11 cellular contexts compared by ENCODE assay signal in genomic region chr1:93876284-93876683, GRCh38. TPM values are rescaled to one million over a fixed set of nuclear protein-coding genes. Genes with fewer than 3 reads are reported as not detected.
DNase-seq lines count a peak whose midpoint lies in the region; ATAC-seq, FAIRE-seq and TF ChIP-seq lines count a peak whose summit lies in the region.
"Had no signal": no experiment of that assay in that cellular context is flagged by ENCODE, and none has a peak within 500 bp of the region (broad histone marks: within the 10 kb centered on the region; RNA-seq: fewer than 3 reads in every experiment).

No MANE protein-coding gene starts in this region.

- peaks cover 4% of the 10 kb centered on the region for H3K9me1 ChIP-seq in K562 (ENCODE audit: control insufficient read depth, insufficient read depth, low read length)

- peak; percentile 6 for FAIRE-seq in K562 (lab: Jason Lieb, UNC)

- H3K79me2 ChIP-seq in DOHH2 (ENCODE audit: control insufficient read depth, low read length), result peaks cover 58% of the 10 kb centered on the region
- H3K79me2 ChIP-seq in Loucy (ENCODE audit: insufficient read depth, low read length), result peaks cover 52% of the 10 kb centered on the region
- H3K79me2 ChIP-seq in K562 (ENCODE audit: control insufficient read depth, insufficient read depth, low read length), result peaks cover 59% of the 10 kb centered on the region

- H3K9me3 ChIP-seq in DOHH2 (ENCODE audit: control insufficient read depth, insufficient read depth, low read length) (no peaks in the 10 kb centered on the region), Loucy (ENCODE audit: insufficient read depth, low read depth, low read length) (no peaks in the 10 kb centered on the region), K562 (replicated peaks; ENCODE audit: control insufficient read depth, insufficient read depth, low read depth, low read length) (no peaks in the 10 kb centered on the region)
- H3K9me3 ChIP-seq: sigmoid colon had no signal

- peak overlapping the region; percentile 76 for H3K4me2 ChIP-seq in DOHH2 (ENCODE audit: low read length)
- H3K4me2 ChIP-seq in Loucy (ENCODE audit: low read depth, low read length, poor library complexity, severe bottlenecking), result peak overlapping the region; percentile 97
- peak overlapping the region; percentile 71 for H3K4me2 ChIP-seq in K562 (ENCODE audit: insufficient read depth, low read length)

- no peaks in the 10 kb centered on the region for H3K27me3 ChIP-seq in DOHH2 (ENCODE audit: control insufficient read depth, low read length)
- no peaks in the 10 kb centered on the region for H3K27me3 ChIP-seq in Loucy (ENCODE audit: insufficient read depth, low read length, poor library complexity, severe bottlenecking)
- H3K27me3 ChIP-seq in K562 (ENCODE audit: control insufficient read depth in 2 of 2, insufficient read depth in 2 of 2, low read length in 2 of 2), result no peaks in the 10 kb centered on the region
- H3K27me3 ChIP-seq: sigmoid colon had no signal

- H3K36me3 Mint-ChIP-seq in neural crest cell (ENCODE audit: low read depth), result peaks cover 10% of the 10 kb centered on the region

- DNase-seq in K562 (ENCODE audit: extremely low read depth in 1 of 4, low spot score in 3 of 4) (peak in 1 of 4 experiments; percentile 11), neural crest cell (ENCODE audit: low read depth, low spot score) (no peak), HuH-7.5 (ENCODE audit: low spot score) (no peak), cortex of kidney (lab: John Stamatoyannopoulos, UW) (no peak)
- no peak for DNase-seq in stimulated activated naive CD4-positive, alpha-beta T cell treated with Interleukin-2 at 50 U/mL for 16 hours (lab: John Stamatoyannopoulos, UW)
- DNase-seq: activated effector memory CD4-positive, alpha-beta T cell treated with anti-CD3 and anti-CD28 coated beads, Interleukin-2, amount 50 U/mL, for 16 hours; effector CD4-positive, alpha-beta T cell; NCI-H2029; sigmoid colon had no signal

- peak overlapping the region; percentile 2 for H3K4me3 Mint-ChIP-seq in neural crest cell

- H3K9me2 ChIP-seq in DOHH2 (replicated peaks; ENCODE audit: control insufficient read depth, low read length) (no peaks in the 10 kb centered on the region), Loucy (replicated peaks; ENCODE audit: low read depth, low read length) (no peaks in the 10 kb centered on the region)

- H3F3A ChIP-seq in DOHH2 (ENCODE audit: control insufficient read depth, insufficient read depth), result peaks cover 6% of the 10 kb centered on the region; the same call in 1 of the 2 replicates
- H3F3A ChIP-seq in Loucy (ENCODE audit: low read depth), result no peaks in the 10 kb centered on the region

- TF ChIP-seq POLR2A in K562 (conservative IDR thresholded peaks at IDR 0.05), result peak; percentile 60; the same call in 1 of the 2 replicates

- H3K27me3 Mint-ChIP-seq in neural crest cell (ENCODE audit: low read depth), result no peaks in the 10 kb centered on the region

- H3K9me3 Mint-ChIP-seq in neural crest cell, result no peaks in the 10 kb centered on the region

- H2AFZ ChIP-seq in Loucy (ENCODE audit: low read length) (no peak overlapping the region), K562 (ENCODE audit: low read depth, low read length) (no peak overlapping the region)

- no peak overlapping the region for H3K27ac Mint-ChIP-seq in neural crest cell (ENCODE audit: unreplicated experiment)

- peaks cover 32% of the 10 kb centered on the region for H3K4me1 Mint-ChIP-seq in neural crest cell

- 14% methylated on average over 3 of the region's 3 CpGs for WGBS in K562 (ENCODE audit: insufficient coverage, low coverage, missing lambda C conversion rate)

- CTCF ChIA-PET in K562 (lab: Yijun Ruan, JAX; ENCODE audit: low intra/inter-chr PET ratio), result no interaction called here

- H4K20me1 ChIP-seq in DOHH2 (ENCODE audit: control insufficient read depth, insufficient read depth, low read depth, low read length), result peaks cover 12% of the 10 kb centered on the region; the same call in 1 of the 2 replicates
- peaks cover 47% of the 10 kb centered on the region for H4K20me1 ChIP-seq in Loucy (ENCODE audit: insufficient read depth, low read length, poor library complexity, severe bottlenecking)
- peaks cover 9% of the 10 kb centered on the region for H4K20me1 ChIP-seq in K562 (replicated peaks; ENCODE audit: control insufficient read depth, insufficient read depth, low read length)

- H3K36me3 ChIP-seq in DOHH2 (ENCODE audit: control insufficient read depth, low read length) (peaks cover 73% of the 10 kb centered on the region), Loucy (ENCODE audit: insufficient read depth, low read length) (peaks cover 50% of the 10 kb centered on the region), K562 (ENCODE audit: control insufficient read depth, insufficient read depth, low read length) (peaks cover 70% of the 10 kb centered on the region)

- H3K4me3 ChIP-seq in DOHH2 (ENCODE audit: low read length) (peak overlapping the region; percentile 47), Loucy (ENCODE audit: low read length, poor library complexity, severe bottlenecking) (peak overlapping the region; percentile 90), K562 (peak overlapping the region; percentile 23)
- H3K4me3 ChIP-seq: sigmoid colon had no signal

- no peak for TF ChIP-seq RAD21 in K562 (CRISPR knock-in tag; conservative IDR thresholded peaks at IDR 0.05 in 1 of 2, IDR thresholded peaks at IDR 0.05 in 1 of 2)

- TF ChIP-seq EP300 in K562 (IDR thresholded peaks at IDR 0.05; ENCODE audit: low read length), result no peak

- POLR2A ChIA-PET in K562 (lab: Yijun Ruan, JAX), result no interaction called here

- BruUV-seq in K562 (replicated peaks; lab: Mats Ljungman, UMichigan), result no TSS peak

- H3K9ac ChIP-seq in Loucy (ENCODE audit: low read depth, low read length, poor library complexity, severe bottlenecking), result peak overlapping the region; percentile 97
- H3K9ac ChIP-seq in K562 (ENCODE audit: insufficient read depth in 1 of 2, low read depth in 2 of 2, low read length in 2 of 2), result peak overlapping the region in 1 of 2 experiments; percentile 39; a peak in 2 of 4 replicates

- H3K27ac ChIP-seq in DOHH2 (ENCODE audit: low read depth, low read length) (no peak overlapping the region), K562 (ENCODE audit: extremely low read depth, low read depth, low read length) (peak overlapping the region; percentile 38; the same call in 1 of the 3 replicates)
- H3K27ac ChIP-seq: sigmoid colon had no signal

- in situ Hi-C loops in K562 (cut with MboI), result no loop called here

- TF ChIP-seq CTCF in DOHH2 (IDR thresholded peaks at IDR 0.05; ENCODE audit: low read depth, low read length, poor library complexity, severe bottlenecking) (no peak), Loucy (conservative IDR thresholded peaks at IDR 0.05; ENCODE audit: low read length) (no peak), K562 (IDR thresholded peaks at IDR 0.05 in 2 of 3, conservative IDR thresholded peaks at IDR 0.05 in 1 of 3; ENCODE audit: insufficient read depth in 2 of 3, low read depth in 1 of 3, low read length in 3 of 3) (no peak), neural crest cell (conservative IDR thresholded peaks at IDR 0.05) (no peak)

- no peak for ATAC-seq in K562

- intact Hi-C loops in K562 (cut with micrococcal nuclease), result no loop called here

- H3K4me1 ChIP-seq in DOHH2 (ENCODE audit: control insufficient read depth, low read length) (peaks cover 31% of the 10 kb centered on the region), Loucy (ENCODE audit: insufficient read depth, low read length, poor library complexity, severe bottlenecking) (peaks cover 24% of the 10 kb centered on the region), K562 (replicated peaks in 1 of 2; ENCODE audit: control insufficient read depth in 2 of 2, insufficient read depth in 2 of 2, low read length in 2 of 2) (peaks cover 7 to 19% of the 10 kb centered on the region in 2 experiments; a peak in 4 of 5 replicates)

TF ChIP-seq in K562, 482 proteins besides CTCF, POLR2A, EP300 and RAD21 (continues in another document):
- TF ChIP-seq TBL1XR1 (IDR thresholded peaks at IDR 0.05; ENCODE audit: low read length in 2 of 2), result no peak

RNA-seq across cellular contexts. Expression of gene DNTTIP2, which starts 2.7 kb away (rescaled TPM):
- total RNA-seq in K562 (2011; cell fraction: chromatin; rRNA removed; ENCODE audit: low replicate concordance), result 50.5 and 141 TPM in 2 replicates
- total RNA-seq in K562 (2011; cell fraction: nucleolus; rRNA removed), result 40.2 and 49.0 TPM in 2 replicates
- 77.8 and 89.5 TPM in 2 replicates for total RNA-seq in K562 (2011; cell fraction: nucleoplasm; rRNA removed)
- total RNA-seq in K562 (2014; rRNA removed) (50.4 and 59.2 TPM in 2 replicates), K562 (2014; rRNA removed; fragmentation: Illumina TruSeq; extraction: Trizol) (106 and 136 TPM in 2 replicates), K562 (2015; rRNA removed; fragmentation: Illumina TruSeq; extraction: Trizol) (87.9 and 97.0 TPM in 2 replicates), K562 (2021) (85.2 and 91.9 TPM in 2 replicates), neural crest cell (65.0 and 67.7 TPM in 2 replicates)
- polyA plus RNA-seq in K562 (2011; rRNA removed) (56.1 and 75.0 TPM in 2 replicates), K562 (2014; fragmentation: Illumina TruSeq; extraction: Trizol) (87.6 and 113 TPM in 2 replicates), K562 (2014; fragmentation: Nextera tagmentation; extraction: Ambion mirVana) (100 to 1,000 TPM; 113 to 138 TPM), K562 (2014; rRNA removed) (59.7 and 75.4 TPM in 2 replicates)
- 3.9 and 5.5 TPM in 2 replicates for polyA plus RNA-seq in K562 (2011; cell fraction: cytosol; rRNA removed)
- 140 and 149 TPM in 2 replicates for polyA plus RNA-seq in K562 (2011; cell fraction: nucleus; rRNA removed)
- polyA plus RNA-seq in K562 (2012), result 46.3 and 75.3 TPM in 2 replicates
- 119 and 126 TPM in 2 replicates for polyA minus RNA-seq in K562 (2011; rRNA and poly(A)+ RNA removed)
- polyA minus RNA-seq in K562 (2011; cell fraction: cytosol; rRNA and poly(A)+ RNA removed), result 15.1 and 17.9 TPM in 2 replicates
- 31.6 and 79.9 TPM in 2 replicates for polyA minus RNA-seq in K562 (2011; cell fraction: nucleus; rRNA and poly(A)+ RNA removed)

RNA-seq across cellular contexts. Expression of gene GCLM, which starts 32.9 kb away (rescaled TPM):
- 21.3 and 58.7 TPM in 2 replicates for total RNA-seq in K562 (2011; cell fraction: chromatin; rRNA removed; ENCODE audit: low replicate concordance)
- total RNA-seq in K562 (2011; cell fraction: nucleolus; rRNA removed), result 21.2 and 23.3 TPM in 2 replicates
- total RNA-seq in K562 (2011; cell fraction: nucleoplasm; rRNA removed), result 34.2 and 65.9 TPM in 2 replicates
- total RNA-seq in K562 (2014; rRNA removed) (13.8 and 17.5 TPM in 2 replicates), K562 (2014; rRNA removed; fragmentation: Illumina TruSeq; extraction: Trizol) (38.9 and 43.3 TPM in 2 replicates), K562 (2015; rRNA removed; fragmentation: Illumina TruSeq; extraction: Trizol) (22.3 and 24.5 TPM in 2 replicates), K562 (2021) (39.5 and 41.0 TPM in 2 replicates), neural crest cell (12.8 and 13.0 TPM in 2 replicates)
- polyA plus RNA-seq in K562 (2011; rRNA removed) (55.5 and 71.6 TPM in 2 replicates), K562 (2014; fragmentation: Illumina TruSeq; extraction: Trizol) (27.3 and 32.8 TPM in 2 replicates), K562 (2014; fragmentation: Nextera tagmentation; extraction: Ambion mirVana) (1 to 10 TPM; 9.3 to 9.6 TPM), K562 (2014; rRNA removed) (16.2 and 18.2 TPM in 2 replicates)
- 10.4 and 18.6 TPM in 2 replicates for polyA plus RNA-seq in K562 (2011; cell fraction: cytosol; rRNA removed)
- polyA plus RNA-seq in K562 (2011; cell fraction: nucleus; rRNA removed), result 11.0 and 14.3 TPM in 2 replicates
- 23.6 and 39.2 TPM in 2 replicates for polyA plus RNA-seq in K562 (2012)
- 60.9 and 71.0 TPM in 2 replicates for polyA minus RNA-seq in K562 (2011; rRNA and poly(A)+ RNA removed)
- polyA minus RNA-seq in K562 (2011; cell fraction: cytosol; rRNA and poly(A)+ RNA removed), result 25.4 and 28.6 TPM in 2 replicates
- 29.9 and 38.1 TPM in 2 replicates for polyA minus RNA-seq in K562 (2011; cell fraction: nucleus; rRNA and poly(A)+ RNA removed)

Comparison
In these comparisons a context has a peak if more than half of its experiments do, and no peak if none do; other contexts are left out.
1. H3K4me3 ChIP-seq: peak in every context shown above with its lines; median percentile 90 in Loucy; 47 in DOHH2; 23 in K562.